Comparison of ENCODE assay signal across 1 cellular context in genomic region chr16:2860826-2861567, GRCh38.
TF ChIP-seq lines count a peak whose summit lies in the region.

No MANE protein-coding gene starts in this region.

TF ChIP-seq in K562, 482 proteins besides CTCF, POLR2A, EP300 and RAD21 (continues in another document):
- TF ChIP-seq FOXK1 (CRISPR knock-in tag; IDR thresholded peaks at IDR 0.05; ENCODE audit: borderline replicate concordance): peak; percentile 72; the same call in 1 of the 2 replicates
- peak; percentile 70; the same call in 1 of the 2 replicates for TF ChIP-seq CREB3 (tag; conservative IDR thresholded peaks at IDR 0.05; ENCODE audit: low read depth)
- no peak for TF ChIP-seq HNRNPL (IDR thresholded peaks at IDR 0.05; ENCODE audit: low read depth, low read length)
- 0 out of 2 replicates have a peak, but pooled peaks have one; percentile 22 for TF ChIP-seq E2F5 (CRISPR knock-in tag; IDR thresholded peaks at IDR 0.05)
- no peak for TF ChIP-seq HMGN3 (IDR thresholded peaks at IDR 0.05; ENCODE audit: borderline replicate concordance, extremely low read depth, insufficient read length, low read depth, low read length)
- 0 out of 2 replicates have a peak, but pooled peaks have one; percentile 13 for TF ChIP-seq TFAP4 (CRISPR knock-in tag; IDR thresholded peaks at IDR 0.05; ENCODE audit: borderline replicate concordance)
- peak; percentile 57 for TF ChIP-seq MEIS2 (IDR thresholded peaks at IDR 0.05; ENCODE audit: partially characterized antibody)
- TF ChIP-seq HDAC2 (IDR thresholded peaks at IDR 0.05): peak; percentile 69; the same call in 1 of the 2 replicates
- 0 out of 2 replicates have a peak, but pooled peaks have one; percentile 49 for TF ChIP-seq ZNF197 (CRISPR knock-in tag; IDR thresholded peaks at IDR 0.05; ENCODE audit: low read depth)
- TF ChIP-seq USF2 (CRISPR knock-in tag; IDR thresholded peaks at IDR 0.05): 0 out of 2 replicates have a peak, but pooled peaks have one; percentile 4
- peak in 1 of 2 experiments; percentile 44; a peak in 1 of 4 replicates for TF ChIP-seq RCOR1 (IDR thresholded peaks at IDR 0.05; ENCODE audit: borderline replicate concordance in 1 of 2, low read depth in 2 of 2, low read length in 2 of 2)
- TF ChIP-seq RFX1 (IDR thresholded peaks at IDR 0.05): no peak
- TF ChIP-seq HCFC1 (IDR thresholded peaks at IDR 0.05; ENCODE audit: low read depth, low read length): 0 out of 2 replicates have a peak, but pooled peaks have one; percentile 36
- TF ChIP-seq ZNF79 (CRISPR knock-in tag; IDR thresholded peaks at IDR 0.05; ENCODE audit: low read depth): no peak
- 0 out of 2 replicates have a peak, but pooled peaks have one; percentile 34 for TF ChIP-seq ZNF644 (tag; IDR thresholded peaks at IDR 0.05; ENCODE audit: low read depth)
- TF ChIP-seq ZNF232 (CRISPR knock-in tag; IDR thresholded peaks at IDR 0.05): peak; percentile 65; the same call in 1 of the 2 replicates
- TF ChIP-seq IRF1 (CRISPR knock-in tag; IDR thresholded peaks at IDR 0.05; ENCODE audit: borderline replicate concordance): peak; percentile 63; the same call in 1 of the 2 replicates
- peak; percentile 57 for TF ChIP-seq CXXC5 (CRISPR knock-in tag; IDR thresholded peaks at IDR 0.05)
- 0 out of 2 replicates have a peak, but pooled peaks have one; percentile 49 for TF ChIP-seq FOXP4 (CRISPR knock-in tag; IDR thresholded peaks at IDR 0.05; ENCODE audit: borderline replicate concordance)
- TF ChIP-seq MIER1 (IDR thresholded peaks at IDR 0.05; ENCODE audit: low read depth): peak; percentile 99
- peak in 1 of 2 experiments; percentile 27; a peak in 1 of 4 replicates for TF ChIP-seq FOXK2 (conservative IDR thresholded peaks at IDR 0.05 in 1 of 2, IDR thresholded peaks at IDR 0.05 in 1 of 2; ENCODE audit: low read depth in 2 of 2)
- no peak for TF ChIP-seq NR2C1 (IDR thresholded peaks at IDR 0.05)
- TF ChIP-seq NR2C1 (tag; IDR thresholded peaks at IDR 0.05): 0 out of 2 replicates have a peak, but pooled peaks have one; percentile 39
- peak; percentile 52; the same call in 1 of the 2 replicates for TF ChIP-seq ZNF766 (CRISPR knock-in tag; conservative IDR thresholded peaks at IDR 0.05)
- TF ChIP-seq ZBTB12 (CRISPR knock-in tag; IDR thresholded peaks at IDR 0.05): no peak
- peak; percentile 98 for TF ChIP-seq ZKSCAN8 (CRISPR knock-in tag; IDR thresholded peaks at IDR 0.05)
- no peak for TF ChIP-seq MCM5 (IDR thresholded peaks at IDR 0.05; ENCODE audit: low read depth)
- 0 out of 2 replicates have a peak, but pooled peaks have one; percentile 27 for TF ChIP-seq ZBTB40 (IDR thresholded peaks at IDR 0.05)
- TF ChIP-seq ZBTB40 (CRISPR knock-in tag; IDR thresholded peaks at IDR 0.05): no peak
- peak; percentile 63; the same call in 1 of the 2 replicates for TF ChIP-seq FOXJ3 (CRISPR knock-in tag; IDR thresholded peaks at IDR 0.05)
- peak; percentile 88 for TF ChIP-seq PRMT5 (CRISPR knock-in tag; IDR thresholded peaks at IDR 0.05)
- no peak for TF ChIP-seq POLR3A (IDR thresholded peaks at IDR 0.05; ENCODE audit: borderline replicate concordance, extremely low read depth, insufficient read depth, insufficient read length)
- TF ChIP-seq CREB1 (IDR thresholded peaks at IDR 0.05): no peak
- 0 out of 2 replicates have a peak, but pooled peaks have one; percentile 49 for TF ChIP-seq CREB1 (CRISPR knock-in tag; IDR thresholded peaks at IDR 0.05)
- no peak for TF ChIP-seq FOS (IDR thresholded peaks at IDR 0.05; ENCODE audit: extremely low read depth, insufficient read length)
- TF ChIP-seq RUNX1 (IDR thresholded peaks at IDR 0.05; ENCODE audit: low read depth): no peak
